In genomic region chr7:14270099-14270498, GRCh38 we compare ENCODE assay signal across 1 cellular context.
TF ChIP-seq lines count a peak whose summit lies in the region.

No MANE protein-coding gene starts in this region.

TF ChIP-seq in H1, 55 proteins besides CTCF, POLR2A, EP300 and RAD21 (continued from another document):
- no peak for TF ChIP-seq USF2 (IDR thresholded peaks at IDR 0.05; ENCODE audit: low read length)
- TF ChIP-seq NANOG (IDR thresholded peaks at IDR 0.05; ENCODE audit: insufficient read depth, low read depth, low read length, poor library complexity, severe bottlenecking), result no peak
- no peak for TF ChIP-seq TCF12 (IDR thresholded peaks at IDR 0.05; ENCODE audit: low read depth, low read length)
- TF ChIP-seq, protein P1, sequence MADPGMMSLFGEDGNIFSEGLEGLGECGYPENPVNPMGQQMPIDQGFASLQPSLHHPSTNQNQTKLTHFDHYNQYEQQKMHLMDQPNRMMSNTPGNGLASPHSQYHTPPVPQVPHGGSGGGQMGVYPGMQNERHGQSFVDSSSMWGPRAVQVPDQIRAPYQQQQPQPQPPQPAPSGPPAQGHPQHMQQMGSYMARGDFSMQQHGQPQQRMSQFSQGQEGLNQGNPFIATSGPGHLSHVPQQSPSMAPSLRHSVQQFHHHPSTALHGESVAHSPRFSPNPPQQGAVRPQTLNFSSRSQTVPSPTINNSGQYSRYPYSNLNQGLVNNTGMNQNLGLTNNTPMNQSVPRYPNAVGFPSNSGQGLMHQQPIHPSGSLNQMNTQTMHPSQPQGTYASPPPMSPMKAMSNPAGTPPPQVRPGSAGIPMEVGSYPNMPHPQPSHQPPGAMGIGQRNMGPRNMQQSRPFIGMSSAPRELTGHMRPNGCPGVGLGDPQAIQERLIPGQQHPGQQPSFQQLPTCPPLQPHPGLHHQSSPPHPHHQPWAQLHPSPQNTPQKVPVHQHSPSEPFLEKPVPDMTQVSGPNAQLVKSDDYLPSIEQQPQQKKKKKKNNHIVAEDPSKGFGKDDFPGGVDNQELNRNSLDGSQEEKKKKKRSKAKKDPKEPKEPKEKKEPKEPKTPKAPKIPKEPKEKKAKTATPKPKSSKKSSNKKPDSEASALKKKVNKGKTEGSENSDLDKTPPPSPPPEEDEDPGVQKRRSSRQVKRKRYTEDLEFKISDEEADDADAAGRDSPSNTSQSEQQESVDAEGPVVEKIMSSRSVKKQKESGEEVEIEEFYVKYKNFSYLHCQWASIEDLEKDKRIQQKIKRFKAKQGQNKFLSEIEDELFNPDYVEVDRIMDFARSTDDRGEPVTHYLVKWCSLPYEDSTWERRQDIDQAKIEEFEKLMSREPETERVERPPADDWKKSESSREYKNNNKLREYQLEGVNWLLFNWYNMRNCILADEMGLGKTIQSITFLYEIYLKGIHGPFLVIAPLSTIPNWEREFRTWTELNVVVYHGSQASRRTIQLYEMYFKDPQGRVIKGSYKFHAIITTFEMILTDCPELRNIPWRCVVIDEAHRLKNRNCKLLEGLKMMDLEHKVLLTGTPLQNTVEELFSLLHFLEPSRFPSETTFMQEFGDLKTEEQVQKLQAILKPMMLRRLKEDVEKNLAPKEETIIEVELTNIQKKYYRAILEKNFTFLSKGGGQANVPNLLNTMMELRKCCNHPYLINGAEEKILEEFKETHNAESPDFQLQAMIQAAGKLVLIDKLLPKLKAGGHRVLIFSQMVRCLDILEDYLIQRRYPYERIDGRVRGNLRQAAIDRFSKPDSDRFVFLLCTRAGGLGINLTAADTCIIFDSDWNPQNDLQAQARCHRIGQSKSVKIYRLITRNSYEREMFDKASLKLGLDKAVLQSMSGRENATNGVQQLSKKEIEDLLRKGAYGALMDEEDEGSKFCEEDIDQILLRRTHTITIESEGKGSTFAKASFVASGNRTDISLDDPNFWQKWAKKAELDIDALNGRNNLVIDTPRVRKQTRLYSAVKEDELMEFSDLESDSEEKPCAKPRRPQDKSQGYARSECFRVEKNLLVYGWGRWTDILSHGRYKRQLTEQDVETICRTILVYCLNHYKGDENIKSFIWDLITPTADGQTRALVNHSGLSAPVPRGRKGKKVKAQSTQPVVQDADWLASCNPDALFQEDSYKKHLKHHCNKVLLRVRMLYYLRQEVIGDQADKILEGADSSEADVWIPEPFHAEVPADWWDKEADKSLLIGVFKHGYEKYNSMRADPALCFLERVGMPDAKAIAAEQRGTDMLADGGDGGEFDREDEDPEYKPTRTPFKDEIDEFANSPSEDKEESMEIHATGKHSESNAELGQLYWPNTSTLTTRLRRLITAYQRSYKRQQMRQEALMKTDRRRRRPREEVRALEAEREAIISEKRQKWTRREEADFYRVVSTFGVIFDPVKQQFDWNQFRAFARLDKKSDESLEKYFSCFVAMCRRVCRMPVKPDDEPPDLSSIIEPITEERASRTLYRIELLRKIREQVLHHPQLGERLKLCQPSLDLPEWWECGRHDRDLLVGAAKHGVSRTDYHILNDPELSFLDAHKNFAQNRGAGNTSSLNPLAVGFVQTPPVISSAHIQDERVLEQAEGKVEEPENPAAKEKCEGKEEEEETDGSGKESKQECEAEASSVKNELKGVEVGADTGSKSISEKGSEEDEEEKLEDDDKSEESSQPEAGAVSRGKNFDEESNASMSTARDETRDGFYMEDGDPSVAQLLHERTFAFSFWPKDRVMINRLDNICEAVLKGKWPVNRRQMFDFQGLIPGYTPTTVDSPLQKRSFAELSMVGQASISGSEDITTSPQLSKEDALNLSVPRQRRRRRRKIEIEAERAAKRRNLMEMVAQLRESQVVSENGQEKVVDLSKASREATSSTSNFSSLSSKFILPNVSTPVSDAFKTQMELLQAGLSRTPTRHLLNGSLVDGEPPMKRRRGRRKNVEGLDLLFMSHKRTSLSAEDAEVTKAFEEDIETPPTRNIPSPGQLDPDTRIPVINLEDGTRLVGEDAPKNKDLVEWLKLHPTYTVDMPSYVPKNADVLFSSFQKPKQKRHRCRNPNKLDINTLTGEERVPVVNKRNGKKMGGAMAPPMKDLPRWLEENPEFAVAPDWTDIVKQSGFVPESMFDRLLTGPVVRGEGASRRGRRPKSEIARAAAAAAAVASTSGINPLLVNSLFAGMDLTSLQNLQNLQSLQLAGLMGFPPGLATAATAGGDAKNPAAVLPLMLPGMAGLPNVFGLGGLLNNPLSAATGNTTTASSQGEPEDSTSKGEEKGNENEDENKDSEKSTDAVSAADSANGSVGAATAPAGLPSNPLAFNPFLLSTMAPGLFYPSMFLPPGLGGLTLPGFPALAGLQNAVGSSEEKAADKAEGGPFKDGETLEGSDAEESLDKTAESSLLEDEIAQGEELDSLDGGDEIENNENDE (IDR thresholded peaks at IDR 0.05; ENCODE audit: insufficient replicate concordance, low read length), result no peak
- no peak for TF ChIP-seq BCL11A (IDR thresholded peaks at IDR 0.05; ENCODE audit: low read depth in 2 of 2, low read length in 2 of 2)
- TF ChIP-seq ASH2L (IDR thresholded peaks at IDR 0.05; ENCODE audit: low read length), result no peak
- TF ChIP-seq SUZ12 (IDR thresholded peaks at IDR 0.05; ENCODE audit: low read length), result no peak
- TF ChIP-seq KDM4A (IDR thresholded peaks at IDR 0.05; ENCODE audit: low read depth, low read length, severe bottlenecking), result no peak
- no peak for TF ChIP-seq CTBP2 (IDR thresholded peaks at IDR 0.05; ENCODE audit: borderline replicate concordance, insufficient read depth, insufficient read length, low read length)
- TF ChIP-seq TBP (IDR thresholded peaks at IDR 0.05; ENCODE audit: low read depth, low read length), result no peak
- TF ChIP-seq CEBPB (IDR thresholded peaks at IDR 0.05; ENCODE audit: low read depth, low read length), result no peak
- TF ChIP-seq KDM1A (IDR thresholded peaks at IDR 0.05; ENCODE audit: borderline replicate concordance, low read length), result no peak
